Comparison of ENCODE assay signal across 8 cellular contexts in genomic region chr15:76930831-76931396, GRCh38. TPM values are rescaled to one million over a fixed set of nuclear protein-coding genes. Genes with fewer than 3 reads are reported as not detected.
DNase-seq lines count a peak whose midpoint lies in the region; ATAC-seq and TF ChIP-seq lines count a peak whose summit lies in the region.

No MANE protein-coding gene starts in this region.

- peaks cover 0 to 13% (median 7%) of the 10 kb centered on the region in 11 experiments; a peak in 8 of 22 replicates for H4K20me1 ChIP-seq in BLaER1 treated with 17β-estradiol and CSF1 and Interleukin-3, amounts not matched to agents 10 nM and 100 nM

- H3K27me3 ChIP-seq in BLaER1 treated with 17β-estradiol and CSF1 and Interleukin-3, amounts not matched to agents 10 nM and 100 nM = no peaks in the 10 kb centered on the region

- no peak for TF ChIP-seq CTCF in cardiac fibroblast (IDR thresholded peaks at IDR 0.05; ENCODE audit: low read depth, low read length)

- H3K4me2 ChIP-seq in BLaER1 treated with 17β-estradiol and CSF1 and Interleukin-3, amounts not matched to agents 10 nM and 100 nM = peak overlapping the region; percentile 73 to 85 (median 79)

- peak overlapping the region in 9 of 11 experiments; percentile 26 to 89 (median 84); a peak in 18 of 22 replicates for H3K27ac ChIP-seq in BLaER1 treated with 17β-estradiol and CSF1 and Interleukin-3, amounts not matched to agents 10 nM and 100 nM

- peaks cover 0 to 6% (median 0%) of the 10 kb centered on the region in 3 donors for H3K27me3 Mint-ChIP-seq in naive B cell

- H3K4me3 Mint-ChIP-seq in naive B cell = peak overlapping the region; percentile 81 to 96 (median 94)

- peaks cover 20 to 28% (median 21%) of the 10 kb centered on the region in 3 donors for H3K4me1 Mint-ChIP-seq in naive B cell

- no peaks in the 10 kb centered on the region for H3K9me3 ChIP-seq in BLaER1 treated with 17β-estradiol and CSF1 and Interleukin-3, amounts not matched to agents 10 nM and 100 nM (replicated peaks in 1 of 11)

- peaks cover 10 to 32% (median 15%) of the 10 kb centered on the region in 11 experiments; a peak in 16 of 22 replicates for H3K36me3 ChIP-seq in BLaER1 treated with 17β-estradiol and CSF1 and Interleukin-3, amounts not matched to agents 10 nM and 100 nM

- H3K4me3 ChIP-seq in BLaER1 treated with 17β-estradiol and CSF1 and Interleukin-3, amounts not matched to agents 10 nM and 100 nM = peak overlapping the region; percentile 85 to 97 (median 94)
- H3K4me3 ChIP-seq in cardiac fibroblast (replicated peaks in 1 of 2; ENCODE audit: low read depth in 2 of 2, low read length in 2 of 2) = peak overlapping the region; percentile 40 to 62

- no peak for ATAC-seq in naive B cell (ENCODE audit: low read depth in 2 of 2)

- H3K9ac ChIP-seq in BLaER1 treated with 17β-estradiol and CSF1 and Interleukin-3, amounts not matched to agents 10 nM and 100 nM = peak overlapping the region; percentile 60 to 96 (median 91); a peak in 21 of 22 replicates

- DNase-seq in KG1 (lab: John Stamatoyannopoulos, UW) = peak; percentile 53
- DNase-seq in cardiac fibroblast (ENCODE audit: low read depth in 2 of 2) = no peak
- DNase-seq in naive B cell = no peak
- DNase-seq in cerebellum (ENCODE audit: low spot score) = no peak
- DNase-seq in SK-N-DZ (ENCODE audit: low spot score) = no peak
- DNase-seq in NCI-H1436 treated with DMSO at 0.1 percent for 48 hours (lab: John Stamatoyannopoulos, UW) = no peak
- no peak for DNase-seq in HCEC 1CT

- peaks cover 34 to 45% (median 39%) of the 10 kb centered on the region in 10 experiments for H3K4me1 ChIP-seq in BLaER1 treated with 17β-estradiol and CSF1 and Interleukin-3, amounts not matched to agents 10 nM and 100 nM

- peak overlapping the region; percentile 71 to 97 (median 90) for H3K27ac Mint-ChIP-seq in naive B cell

- H3K9me3 Mint-ChIP-seq in naive B cell = no peaks in the 10 kb centered on the region

- peaks cover 0 to 5% of the 10 kb centered on the region in 2 donors for H3K36me3 Mint-ChIP-seq in naive B cell

RNA-seq across cellular contexts. Expression of gene RCN2, which starts 0.6 kb away (rescaled TPM):
- polyA plus RNA-seq in naive B cell (ENCODE audit: low read depth in 6 of 6) = 10 to 100 TPM; 54.0 to 79.2 (median 61.9) TPM
- total RNA-seq in cerebellum = 88.9 TPM
- polyA plus RNA-seq in SK-N-DZ (2014; cell fraction: cytosol; rRNA removed) = 252 and 268 TPM in 2 replicates
- polyA plus RNA-seq in SK-N-DZ (2014; cell fraction: nucleus; rRNA removed) = 207 and 238 TPM in 2 replicates

RNA-seq across cellular contexts. Expression of gene SCAPER, which starts 25.8 kb away (rescaled TPM):
- polyA plus RNA-seq in naive B cell (ENCODE audit: low read depth in 6 of 6) = 10 to 100 TPM; 11.2 to 38.5 (median 19.0) TPM
- 53.3 TPM for total RNA-seq in cerebellum
- 15.8 and 18.4 TPM in 2 replicates for polyA plus RNA-seq in SK-N-DZ (2014; cell fraction: cytosol; rRNA removed)
- polyA plus RNA-seq in SK-N-DZ (2014; cell fraction: nucleus; rRNA removed) = 21.4 and 26.9 TPM in 2 replicates
